ENCODE assay signal across 23 cellular contexts in the genomic region with DNA sequence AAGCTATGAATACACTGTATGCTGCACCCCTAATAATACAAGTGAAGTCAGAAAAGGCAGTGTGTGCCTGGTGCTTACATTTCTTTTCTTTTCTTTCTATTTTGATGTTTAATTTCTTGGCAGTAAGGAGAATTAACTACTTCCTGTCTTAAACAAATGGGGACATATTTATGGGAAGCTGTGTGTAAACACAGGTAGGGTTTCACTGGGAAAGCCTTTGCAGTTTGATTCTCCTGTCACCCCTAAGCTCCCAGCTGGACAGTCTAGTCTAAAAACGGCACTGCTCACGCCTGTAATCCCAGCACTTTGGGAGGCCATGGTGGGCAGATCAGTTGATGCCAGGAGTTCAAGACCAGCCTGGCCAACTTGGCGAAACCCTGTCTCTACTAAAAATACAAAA.
"Had no signal": no experiment of that assay in that cellular context is flagged by ENCODE, and none has a peak within 500 bp of the region (broad histone marks: within the 10 kb centered on the region; RNA-seq: fewer than 3 reads in every experiment).

No MANE protein-coding gene starts in this region.

- H3K27ac ChIP-seq: colonic mucosa, hepatocyte, neural progenitor cell, ovary, sigmoid colon, skin epidermis, stomach, thoracic aorta, transverse colon had no signal

- H3K4me3 Mint-ChIP-seq: endodermal cell; naive thymus-derived CD8-positive, alpha-beta T cell; neural progenitor cell had no signal

- H3K27ac Mint-ChIP-seq: endodermal cell; naive thymus-derived CD8-positive, alpha-beta T cell; neural progenitor cell had no signal

- DNase-seq: colonic mucosa; effector CD4-positive, alpha-beta T cell; erythroblast; foreskin melanocyte; head of caudate nucleus; kidney; left colon; mammary epithelial cell; mucosa of descending colon; naive thymus-derived CD8-positive, alpha-beta T cell; nucleus accumbens; ovary; sigmoid colon; stimulated activated CD4-positive, alpha-beta T cell treated with anti-CD3 and anti-CD28 coated beads, Interleukin-12 subunit alpha, Interleukin-12 subunit beta, amount 100 ng/mL, for 4 hours; stimulated activated naive CD4-positive, alpha-beta T cell; stomach; substantia nigra; transverse colon had no signal
